ENCODE assay signal across 12 cellular contexts in the genomic region with DNA sequence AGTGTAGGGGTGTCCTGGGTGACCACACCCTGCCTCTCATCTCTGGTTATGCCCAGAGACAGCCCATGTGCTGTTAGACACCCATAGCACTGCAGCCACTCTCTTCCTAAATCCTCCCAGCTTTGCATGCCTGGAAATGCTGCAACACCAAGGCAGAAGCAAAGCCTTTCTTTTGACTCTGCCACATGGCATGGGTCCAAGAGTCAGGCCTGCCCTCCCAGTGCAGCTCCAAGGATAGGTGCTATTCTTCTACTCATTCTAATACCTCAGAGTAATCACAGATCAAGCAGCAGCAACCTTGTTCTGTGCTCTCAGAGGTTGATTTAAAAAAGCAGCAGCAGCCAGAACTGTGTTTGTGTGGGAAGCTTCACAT. TPM values are rescaled to one million over a fixed set of nuclear protein-coding genes. Genes with fewer than 3 reads are reported as not detected.
DNase-seq lines count a peak whose midpoint lies in the region; ATAC-seq and TF ChIP-seq lines count a peak whose summit lies in the region.
"Had no signal": no experiment of that assay in that cellular context is flagged by ENCODE, and none has a peak within 500 bp of the region (broad histone marks: within the 10 kb centered on the region; RNA-seq: fewer than 3 reads in every experiment).

No MANE protein-coding gene starts in this region.

- H3K27ac ChIP-seq in Panc1 (ENCODE audit: low read length) (no peak overlapping the region), trophoblast cell (ENCODE audit: low read depth, low read length) (peak overlapping the region; percentile 83), spleen (no peak overlapping the region)
- H3K27ac ChIP-seq: skin epidermis, tibial nerve had no signal

- CTCF ChIA-PET in Panc1 (lab: Charles Lee) (no interaction called here), T-cell (lab: Charles Lee) (interaction anchor here in 1 of 2 donors (0.7 kb wide), 1 partner anchor 33 kb away, joined by 9 read pairs; no protein-coding TSS in a partner anchor)

- H3K4me1 Mint-ChIP-seq in T-cell, result peaks cover 0 to 6% (median 5%) of the 10 kb centered on the region in 3 donors

- H4K91ac ChIP-seq in trophoblast cell (ENCODE audit: low read depth, low read length), result peak overlapping the region; percentile 86

- H3K36me3 ChIP-seq in Panc1 (ENCODE audit: control insufficient read depth, insufficient read depth, low read length), result no peaks in the 10 kb centered on the region
- no peaks in the 10 kb centered on the region for H3K36me3 ChIP-seq in trophoblast cell (ENCODE audit: control insufficient read depth in 1 of 2, insufficient read depth in 2 of 2, low read length in 2 of 2)
- no peaks in the 10 kb centered on the region for H3K36me3 ChIP-seq in spleen
- H3K36me3 ChIP-seq: tibial nerve had no signal

- no peaks in the 10 kb centered on the region for H3K36me3 Mint-ChIP-seq in T-cell

- no peak overlapping the region for H3K23ac ChIP-seq in trophoblast cell (ENCODE audit: low read length)

- no peak for TF ChIP-seq CTCF in Panc1 (IDR thresholded peaks at IDR 0.05)
- TF ChIP-seq CTCF in fibroblast of villous mesenchyme (IDR thresholded peaks at IDR 0.05; ENCODE audit: insufficient read depth, low read depth, low read length), result no peak
- TF ChIP-seq CTCF in spleen (IDR thresholded peaks at IDR 0.05 in 8 of 11, conservative IDR thresholded peaks at IDR 0.05 in 3 of 11), result no peak

- intact Hi-C loops in Panc1 (cut with micrococcal nuclease; ENCODE audit: unreplicated experiment), result no loop called here
- intact Hi-C loops in spleen (cut with DNase I; ENCODE audit: low total_unique reads), result no loop called here

- H2BK120ac ChIP-seq in trophoblast cell (ENCODE audit: insufficient read depth, low read length, poor library complexity), result peak overlapping the region; percentile 70

- ATAC-seq in Panc1 (peak; percentile 43; the same call in 1 of the 2 replicates), T-cell (replicated peaks in 1 of 4) (no peak)

- no peak overlapping the region for H3K27ac Mint-ChIP-seq in T-cell

- peaks cover 0 to 8% of the 10 kb centered on the region in 2 donors for H3K27me3 Mint-ChIP-seq in T-cell

- peak overlapping the region; percentile 17 for H2AK5ac ChIP-seq in trophoblast cell (ENCODE audit: low read length)

- peak overlapping the region; percentile 24 for H4K8ac ChIP-seq in trophoblast cell (ENCODE audit: low read depth, low read length)

- peaks cover 4% of the 10 kb centered on the region for H3K79me2 ChIP-seq in trophoblast cell (ENCODE audit: control insufficient read depth, insufficient read depth, low read length, poor library complexity)

- H3K79me1 ChIP-seq in trophoblast cell (ENCODE audit: low read length), result peaks cover 21% of the 10 kb centered on the region

- DNase-seq in NCI-H2171 treated with DMSO at 0.1 percent for 48 hours (lab: John Stamatoyannopoulos, UW) (peak; percentile 7), NCI-H2171 (lab: John Stamatoyannopoulos, UW) (no peak), Panc1 (ENCODE audit: low read depth, low spot score) (no peak), fibroblast of villous mesenchyme (ENCODE audit: low read depth) (peak; percentile 7), trophoblast cell (no peak), nucleus accumbens (lab: John Stamatoyannopoulos, UW) (no peak), T-cell (no peak), spleen (no peak)
- DNase-seq: T-helper 9 cell had no signal

- H3K9me3 ChIP-seq in Panc1 (ENCODE audit: control insufficient read depth, insufficient read depth, low read depth, low read length), result no peaks in the 10 kb centered on the region
- peaks cover 2% of the 10 kb centered on the region for H3K9me3 ChIP-seq in trophoblast cell (ENCODE audit: insufficient read depth, low read depth, low read length)
- no peaks in the 10 kb centered on the region for H3K9me3 ChIP-seq in spleen
- H3K9me3 ChIP-seq: tibial nerve had no signal

- no peaks in the 10 kb centered on the region for H3K9me3 Mint-ChIP-seq in T-cell

- TF ChIP-seq POLR2A in spleen (IDR thresholded peaks at IDR 0.05), result no peak

- H3K4me3 Mint-ChIP-seq in T-cell, result no peak overlapping the region

- peak overlapping the region; percentile 24 for H3K4me2 ChIP-seq in trophoblast cell (ENCODE audit: low read length)

- POLR2A ChIA-PET in Panc1 (lab: Charles Lee) (no interaction called here), T-cell (lab: Charles Lee) (no interaction called here)

- in situ Hi-C loops in Panc1 (cut with HindIII; ENCODE audit: low pct_unique_long_range_greater_than_20kb, low sequenced_read_pairs), result no loop called here

- peak overlapping the region; percentile 71 for H3K14ac ChIP-seq in trophoblast cell (ENCODE audit: low read length)

- peak overlapping the region; percentile 84 for H3K18ac ChIP-seq in trophoblast cell (ENCODE audit: low read length)

- H3K27me3 ChIP-seq in Panc1 (ENCODE audit: control insufficient read depth, insufficient read depth, low read length) (peaks cover 7% of the 10 kb centered on the region), trophoblast cell (ENCODE audit: insufficient read depth, low read length) (no peaks in the 10 kb centered on the region), spleen (replicated peaks in 1 of 7) (peaks cover 0 to 10% (median 0%) of the 10 kb centered on the region in 7 donors)
- H3K27me3 ChIP-seq: tibial nerve had no signal

- H4K12ac ChIP-seq in trophoblast cell (ENCODE audit: low read depth, low read length), result no peak overlapping the region

- BruUV-seq in Panc1 (replicated peaks; lab: Mats Ljungman, UMichigan), result no TSS peak

- H2AFZ ChIP-seq in trophoblast cell (ENCODE audit: insufficient read depth, low read length, poor library complexity), result no peak overlapping the region

- peaks cover 8% of the 10 kb centered on the region; the same call in 1 of the 2 replicates for H3K4me1 ChIP-seq in Panc1 (ENCODE audit: control insufficient read depth, insufficient read depth, low read length)
- H3K4me1 ChIP-seq in trophoblast cell (ENCODE audit: control insufficient read depth in 1 of 2, insufficient read depth in 2 of 2, low read length in 2 of 2), result peaks cover 40 to 49% of the 10 kb centered on the region in 2 experiments
- no peaks in the 10 kb centered on the region for H3K4me1 ChIP-seq in spleen
- H3K4me1 ChIP-seq: tibial nerve had no signal

- H2BK12ac ChIP-seq in trophoblast cell (ENCODE audit: low read length), result peak overlapping the region; percentile 93

- H3K4me3 ChIP-seq in Panc1 (ENCODE audit: low read depth in 2 of 2, low read length in 2 of 2) (no peak overlapping the region), fibroblast of villous mesenchyme (ENCODE audit: low read depth, low read length) (no peak overlapping the region), trophoblast cell (ENCODE audit: low read depth, low read length) (no peak overlapping the region), spleen (no peak overlapping the region)
- H3K4me3 ChIP-seq: skin epidermis, tibial nerve had no signal

- H2BK5ac ChIP-seq in trophoblast cell (ENCODE audit: low read depth, low read length, poor library complexity), result peak overlapping the region; percentile 66

- peak overlapping the region; percentile 57 for H3K4ac ChIP-seq in trophoblast cell (ENCODE audit: low read depth, low read length)

- H3K9ac ChIP-seq in trophoblast cell (ENCODE audit: low read length), result no peak overlapping the region

RNA-seq across cellular contexts. Expression of a gene that starts 23.4 kb away (rescaled TPM):
- not detected for total RNA-seq in Panc1 (2021; ENCODE audit: unreplicated experiment)
- polyA plus RNA-seq in Panc1 (2012; ENCODE audit: insufficient read length), result not detected
- under 0.01 TPM in 2 replicates for total RNA-seq in fibroblast of villous mesenchyme
- 1.1 and 1.3 TPM in 2 replicates for polyA plus RNA-seq in trophoblast cell (2013)
- under 1 TPM in 1 of 5 donors, not detected in 4; 0.43 TPM for total RNA-seq in T-cell
- under 1 TPM in 1 of 7 donors, not detected in 6; 0.33 TPM for total RNA-seq in spleen
- polyA plus RNA-seq in spleen, result not detected
- total RNA-seq: OCI-LY7 had no signal

RNA-seq across cellular contexts. Expression of a gene that starts 55.3 kb away (rescaled TPM):
- total RNA-seq in Panc1 (2021; ENCODE audit: unreplicated experiment) (66.6 TPM), fibroblast of villous mesenchyme (86.0 and 111 TPM in 2 replicates), T-cell (10 to 100 TPM; 35.7 to 49.7 (median 42.4) TPM), spleen (10 to 100 TPM; 32.7 to 61.4 (median 39.0) TPM)
- polyA plus RNA-seq in Panc1 (2012; ENCODE audit: insufficient read length), result 35.2 TPM
- 24.1 and 24.6 TPM in 2 replicates for polyA plus RNA-seq in trophoblast cell (2013)
- 1 to 10 TPM; 5.2 to 9.4 (median 7.0) TPM for polyA plus RNA-seq in spleen

Comparison
In these comparisons a context has a peak if more than half of its experiments do, and no peak if none do; other contexts are left out.
1. DNase-seq: peak in NCI-H2171 treated with DMSO at 0.1 percent for 48 hours (single experiment) and fibroblast of villous mesenchyme (single experiment); none in NCI-H2171 (single experiment), Panc1 (single experiment), trophoblast cell (0 of 2), nucleus accumbens (0 of 56), T-cell (0 of 34) and spleen (single experiment).